Comparison of ENCODE assay signal across 22 cellular contexts in the genomic region with DNA sequence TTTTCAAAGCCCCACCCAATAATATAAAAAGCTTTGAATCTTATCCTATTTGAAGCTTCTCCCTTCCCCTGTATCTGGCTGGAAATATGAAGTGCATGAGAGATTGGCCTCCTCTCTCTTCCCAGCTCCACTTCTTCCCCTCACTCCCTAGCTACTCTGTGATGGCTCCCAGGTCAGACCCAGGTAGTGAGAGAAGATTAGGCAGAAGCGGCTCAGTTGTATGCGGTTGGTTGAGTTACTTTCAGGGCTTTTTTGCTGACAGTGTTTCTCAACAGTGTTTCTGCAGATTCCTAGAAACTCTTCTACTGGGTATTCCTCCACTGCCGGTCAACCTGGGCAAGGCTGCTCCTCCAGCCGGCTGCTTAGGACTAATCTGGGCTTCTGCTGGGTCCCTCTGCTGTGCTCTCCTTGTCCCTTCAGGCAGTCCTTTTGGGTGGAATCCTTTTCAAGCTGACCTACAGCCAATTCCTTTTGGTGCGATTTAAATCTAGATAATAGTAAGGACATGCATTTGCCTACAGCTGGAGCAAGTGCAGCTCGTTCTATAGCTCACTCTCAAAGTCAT.
DNase-seq lines count a peak whose midpoint lies in the region; ATAC-seq, FAIRE-seq and TF ChIP-seq lines count a peak whose summit lies in the region.
"Had no signal": no experiment of that assay in that cellular context is flagged by ENCODE, and none has a peak within 500 bp of the region (broad histone marks: within the 10 kb centered on the region; RNA-seq: fewer than 3 reads in every experiment).

No MANE protein-coding gene starts in this region.

- H3K27ac ChIP-seq in ACC112 (ENCODE audit: low read depth, low read length) (no peak overlapping the region), K562 (ENCODE audit: extremely low read depth, low read depth, low read length) (no peak overlapping the region), right atrium auricular region (no peak overlapping the region)
- H3K27ac ChIP-seq: PC-9, RWPE1 had no signal

- H3K9me3 ChIP-seq in K562 (replicated peaks; ENCODE audit: control insufficient read depth, insufficient read depth, low read depth, low read length) (peaks cover 4% of the 10 kb centered on the region; the same call in 1 of the 2 replicates), right atrium auricular region (no peaks in the 10 kb centered on the region)

- H3K36me3 ChIP-seq in ACC112 (ENCODE audit: insufficient read depth, low read length) = no peaks in the 10 kb centered on the region
- no peaks in the 10 kb centered on the region for H3K36me3 ChIP-seq in K562 (ENCODE audit: control insufficient read depth, insufficient read depth, low read length)
- H3K36me3 ChIP-seq in right atrium auricular region = no peaks in the 10 kb centered on the region

- H3K27ac Mint-ChIP-seq in neural crest cell (ENCODE audit: unreplicated experiment) = peak overlapping the region; percentile 92
- H3K27ac Mint-ChIP-seq in activated naive CD8-positive, alpha-beta T cell treated with anti-CD3 and anti-CD28 coated beads, Interleukin-2, amount 50 U/mL, for 24 hours = no peak overlapping the region

- TF ChIP-seq POLR2A in K562 (conservative IDR thresholded peaks at IDR 0.05) = no peak

- TF ChIP-seq EP300 in K562 (IDR thresholded peaks at IDR 0.05; ENCODE audit: low read length) = no peak

- H3K27me3 ChIP-seq in ACC112 (ENCODE audit: insufficient read depth, low read length) = no peaks in the 10 kb centered on the region
- H3K27me3 ChIP-seq in K562 (ENCODE audit: control insufficient read depth in 2 of 2, insufficient read depth in 2 of 2, low read length in 2 of 2) = no peaks in the 10 kb centered on the region
- no peaks in the 10 kb centered on the region for H3K27me3 ChIP-seq in right atrium auricular region

- H4K20me1 ChIP-seq in K562 (replicated peaks; ENCODE audit: control insufficient read depth, insufficient read depth, low read length) = no peaks in the 10 kb centered on the region

- TF ChIP-seq CTCF in K562 (IDR thresholded peaks at IDR 0.05 in 2 of 3, conservative IDR thresholded peaks at IDR 0.05 in 1 of 3; ENCODE audit: insufficient read depth in 2 of 3, low read depth in 1 of 3, low read length in 3 of 3) (no peak), neural crest cell (conservative IDR thresholded peaks at IDR 0.05) (no peak), right atrium auricular region (IDR thresholded peaks at IDR 0.05) (no peak)

- POLR2A ChIA-PET in K562 (lab: Yijun Ruan, JAX) = interaction anchor here (0.9 to 1.2 kb wide), 2 partner anchors 20 to 22 kb away, joined by 3 read pairs; no protein-coding TSS in a partner anchor

- intact Hi-C loops in K562 (cut with micrococcal nuclease) (no loop called here), left cardiac atrium (cut with DNase I) (no loop called here)

- WGBS in K562 (ENCODE audit: insufficient coverage, low coverage, missing lambda C conversion rate) = 7% methylated on average over 6 of the region's 6 CpGs

- in situ Hi-C loops in K562 (cut with MboI) = no loop called here

- peaks cover 14% of the 10 kb centered on the region for H3K9me3 Mint-ChIP-seq in neural crest cell
- H3K9me3 Mint-ChIP-seq in activated naive CD8-positive, alpha-beta T cell treated with anti-CD3 and anti-CD28 coated beads, Interleukin-2, amount 50 U/mL, for 24 hours = no peaks in the 10 kb centered on the region

- DNase-seq in NCI-H526 treated with DMSO at 0.1 percent for 48 hours (lab: John Stamatoyannopoulos, UW) = peak; percentile 50
- DNase-seq in K562 (ENCODE audit: extremely low read depth in 1 of 4, low spot score in 3 of 4) = peak in 1 of 4 experiments; percentile 3
- DNase-seq in neural crest cell (ENCODE audit: low read depth, low spot score) = no peak
- no peak for DNase-seq in right atrium auricular region (ENCODE audit: low spot score)
- no peak for DNase-seq in left cardiac atrium
- DNase-seq in activated naive CD8-positive, alpha-beta T cell treated with anti-CD3 and anti-CD28 coated beads, Interleukin-2, amount 50 U/mL, for 24 hours = no peak
- DNase-seq: DMS 273 treated with DMSO at 0.1 percent for 48 hours, GF-D8, GOT3, KBM-7, NCI-H1105, NCI-H1694, NCI-H2081 treated with DMSO at 0.1 percent for 48 hours, NCI-H446 treated with DMSO at 0.1 percent for 48 hours, NCI-H748 treated with DMSO at 0.1 percent for 48 hours, PC-9, SIG-M5 had no signal

- H3K79me2 ChIP-seq in ACC112 (ENCODE audit: control insufficient read depth, insufficient read depth, low read length, unreplicated experiment) (no peaks in the 10 kb centered on the region), K562 (ENCODE audit: control insufficient read depth, insufficient read depth, low read length) (no peaks in the 10 kb centered on the region)

- no peak overlapping the region for H3K4me3 Mint-ChIP-seq in neural crest cell
- no peak overlapping the region for H3K4me3 Mint-ChIP-seq in activated naive CD8-positive, alpha-beta T cell treated with anti-CD3 and anti-CD28 coated beads, Interleukin-2, amount 50 U/mL, for 24 hours
- H3K4me3 Mint-ChIP-seq: CD14-positive monocyte had no signal

- no peaks in the 10 kb centered on the region for H3K36me3 Mint-ChIP-seq in neural crest cell (ENCODE audit: low read depth)
- H3K36me3 Mint-ChIP-seq in activated naive CD8-positive, alpha-beta T cell treated with anti-CD3 and anti-CD28 coated beads, Interleukin-2, amount 50 U/mL, for 24 hours (ENCODE audit: low read depth) = no peaks in the 10 kb centered on the region
- H3K36me3 Mint-ChIP-seq: CD14-positive monocyte had no signal

- ATAC-seq in K562 = peak; percentile 51
- ATAC-seq in left cardiac atrium = no peak
- no peak for ATAC-seq in activated naive CD8-positive, alpha-beta T cell treated with anti-CD3 and anti-CD28 coated beads, Interleukin-2, amount 50 U/mL, for 24 hours
- ATAC-seq: HCT116 had no signal

- H3K4me2 ChIP-seq in K562 (ENCODE audit: insufficient read depth, low read length) = no peak overlapping the region; the same call in 1 of the 2 replicates
- H3K4me2 ChIP-seq: PC-9 had no signal

- H2AFZ ChIP-seq in ACC112 (ENCODE audit: low read length, unreplicated experiment) (peak overlapping the region; percentile 30), K562 (ENCODE audit: low read depth, low read length) (no peak overlapping the region)
- H2AFZ ChIP-seq: PC-9 had no signal

- H3K9ac ChIP-seq in K562 (ENCODE audit: insufficient read depth in 1 of 2, low read depth in 2 of 2, low read length in 2 of 2) = no peak overlapping the region

- TF ChIP-seq RAD21 in K562 (CRISPR knock-in tag; conservative IDR thresholded peaks at IDR 0.05 in 1 of 2, IDR thresholded peaks at IDR 0.05 in 1 of 2) = no peak

- H3K4me1 Mint-ChIP-seq in neural crest cell = peaks cover 12% of the 10 kb centered on the region
- no peaks in the 10 kb centered on the region for H3K4me1 Mint-ChIP-seq in activated naive CD8-positive, alpha-beta T cell treated with anti-CD3 and anti-CD28 coated beads, Interleukin-2, amount 50 U/mL, for 24 hours

- BruUV-seq in K562 (replicated peaks; lab: Mats Ljungman, UMichigan) = no TSS peak

- H3K4me3 ChIP-seq in ACC112 (ENCODE audit: low read depth, low read length) (no peak overlapping the region), K562 (no peak overlapping the region), right atrium auricular region (no peak overlapping the region)
- H3K4me3 ChIP-seq: PC-9 had no signal

- H3K4me1 ChIP-seq in ACC112 (ENCODE audit: control insufficient read depth, insufficient read depth, low read length, unreplicated experiment) (no peaks in the 10 kb centered on the region), K562 (replicated peaks in 1 of 2; ENCODE audit: control insufficient read depth in 2 of 2, insufficient read depth in 2 of 2, low read length in 2 of 2) (peaks cover 0 to 4% of the 10 kb centered on the region in 2 experiments; a peak in 1 of 5 replicates), right atrium auricular region (no peaks in the 10 kb centered on the region)

- H3K27me3 Mint-ChIP-seq in neural crest cell (ENCODE audit: low read depth) = no peaks in the 10 kb centered on the region
- H3K27me3 Mint-ChIP-seq in activated naive CD8-positive, alpha-beta T cell treated with anti-CD3 and anti-CD28 coated beads, Interleukin-2, amount 50 U/mL, for 24 hours = no peaks in the 10 kb centered on the region

- H3K9me1 ChIP-seq in K562 (ENCODE audit: control insufficient read depth, insufficient read depth, low read length) = no peaks in the 10 kb centered on the region

- no peak for FAIRE-seq in K562 (lab: Jason Lieb, UNC)
- FAIRE-seq: GM12891 had no signal

- CTCF ChIA-PET in K562 (lab: Yijun Ruan, JAX; ENCODE audit: low intra/inter-chr PET ratio) = no interaction called here

TF ChIP-seq in K562, 482 proteins besides CTCF, POLR2A, EP300 and RAD21:
- TF ChIP-seq TEAD2 (tag; IDR thresholded peaks at IDR 0.05) = no peak
- no peak for TF ChIP-seq PBX2 (CRISPR knock-in tag; IDR thresholded peaks at IDR 0.05; ENCODE audit: low read depth)
- TF ChIP-seq PBX2 (tag; conservative IDR thresholded peaks at IDR 0.05; ENCODE audit: low read depth) = 0 out of 2 replicates have a peak, but pooled peaks have one; percentile 34
